ENCODE assay signal across 1 cellular context in the genomic region with DNA sequence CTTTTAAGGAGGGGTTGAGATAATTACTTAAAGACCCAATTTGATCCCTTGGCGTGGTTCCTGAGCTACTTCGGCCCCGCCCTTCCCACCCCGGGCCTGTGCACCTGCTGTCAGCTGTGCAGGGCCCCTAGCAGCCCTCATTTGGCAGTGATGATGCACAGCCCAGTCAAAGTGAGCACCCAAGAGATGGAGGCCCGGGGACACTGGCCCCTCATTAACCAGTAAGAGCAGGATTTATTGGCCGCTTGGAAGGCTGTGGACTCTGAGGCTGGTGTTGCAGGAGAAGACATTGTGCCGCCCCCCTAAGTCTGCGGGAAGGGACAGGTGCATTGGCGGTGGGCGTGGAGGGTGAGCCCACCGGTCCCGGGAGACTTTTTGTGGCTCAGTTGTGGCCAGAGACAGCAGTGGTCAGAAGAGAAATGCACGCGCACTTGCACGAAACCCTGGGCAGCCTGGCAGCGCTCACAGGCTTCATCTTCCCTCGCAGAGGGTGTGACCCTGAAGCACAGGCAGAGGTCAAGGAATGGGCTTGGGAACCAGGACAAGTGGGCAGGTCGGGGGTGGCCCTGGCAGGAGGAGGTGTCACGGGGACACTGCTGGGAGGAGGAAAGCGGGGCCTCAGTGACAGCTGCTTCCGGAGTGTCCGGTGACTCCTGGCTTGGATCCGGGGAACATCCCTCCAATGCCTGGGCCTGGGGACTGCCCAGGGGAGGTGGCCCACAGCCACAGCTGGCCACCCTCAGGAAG.
TF ChIP-seq lines count a peak whose summit lies in the region.

No MANE protein-coding gene starts in this region.

TF ChIP-seq in H1, 55 proteins besides CTCF, POLR2A, EP300 and RAD21:
- no peak for TF ChIP-seq SUZ12 (IDR thresholded peaks at IDR 0.05; ENCODE audit: low read length)
- TF ChIP-seq, protein P1, sequence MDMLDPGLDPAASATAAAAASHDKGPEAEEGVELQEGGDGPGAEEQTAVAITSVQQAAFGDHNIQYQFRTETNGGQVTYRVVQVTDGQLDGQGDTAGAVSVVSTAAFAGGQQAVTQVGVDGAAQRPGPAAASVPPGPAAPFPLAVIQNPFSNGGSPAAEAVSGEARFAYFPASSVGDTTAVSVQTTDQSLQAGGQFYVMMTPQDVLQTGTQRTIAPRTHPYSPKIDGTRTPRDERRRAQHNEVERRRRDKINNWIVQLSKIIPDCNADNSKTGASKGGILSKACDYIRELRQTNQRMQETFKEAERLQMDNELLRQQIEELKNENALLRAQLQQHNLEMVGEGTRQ (IDR thresholded peaks at IDR 0.05; ENCODE audit: low read length): no peak
